ENCODE assay signal across 23 cellular contexts in genomic region chr7:82713506-82713905, GRCh38.
"Had no signal": no experiment of that assay in that cellular context is flagged by ENCODE, and none has a peak within 500 bp of the region (broad histone marks: within the 10 kb centered on the region; RNA-seq: fewer than 3 reads in every experiment).

No MANE protein-coding gene starts in this region.

- H3K4me1 ChIP-seq: left ventricle myocardium inferior, pancreas, prostate gland, spleen, tibial nerve, uterus had no signal

- H3K36me3 ChIP-seq: left ventricle myocardium inferior, pancreas, prostate gland, spleen, tibial nerve, uterus had no signal

- DNase-seq: hypothalamus; immature natural killer cell; left ventricle myocardium inferior; naive thymus-derived CD8-positive, alpha-beta T cell; nucleus accumbens; pancreas; posterior cingulate gyrus; retina; right cardiac atrium; spleen; stimulated activated CD4-positive, alpha-beta T cell treated with anti-CD3 and anti-CD28 coated beads, Interleukin-4, amount 100 ng/mL, for 24 hours; stimulated activated CD8-positive, alpha-beta memory T cell treated with anti-CD3 and anti-CD28 coated beads, Interleukin-4, amount 100 ng/mL, for 48 hours; stimulated activated naive CD4-positive, alpha-beta T cell treated with Interleukin-2 at 50 U/mL for 16 hours; stimulated activated naive CD8-positive, alpha-beta T cell treated with anti-CD3 and anti-CD28 coated beads, Interleukin-15, amount 100 ng/mL, for 72 hours; substantia nigra; uterus had no signal

- H3K27me3 ChIP-seq: pancreas, spleen, tibial nerve, uterus had no signal

- ATAC-seq: naive thymus-derived CD8-positive, alpha-beta T cell; pancreas; right cardiac atrium; sciatic nerve; stimulated activated memory B cell treated with anti-CD40 and anti-IgM and Interleukin-4, amounts not matched to agents 10 μg/mL and 1 μg/mL and 100 μg/mL, for 72 hours; stimulated activated naive CD8-positive, alpha-beta T cell treated with anti-CD3 and anti-CD28 coated beads, Interleukin-15, amount 100 ng/mL, for 72 hours had no signal

- H3K27ac ChIP-seq: left ventricle myocardium inferior, pancreas, prostate gland, skin epidermis, spleen, tibial nerve, uterus had no signal

- FAIRE-seq: islet of Langerhans, pancreas had no signal

- H3K9me3 ChIP-seq: left ventricle myocardium inferior, pancreas, prostate gland, spleen, tibial nerve, uterus had no signal

- H3K4me3 ChIP-seq: left ventricle myocardium inferior, lung, pancreas, prostate gland, skin epidermis, spleen, tibial nerve, uterus had no signal
